In the genomic region with DNA sequence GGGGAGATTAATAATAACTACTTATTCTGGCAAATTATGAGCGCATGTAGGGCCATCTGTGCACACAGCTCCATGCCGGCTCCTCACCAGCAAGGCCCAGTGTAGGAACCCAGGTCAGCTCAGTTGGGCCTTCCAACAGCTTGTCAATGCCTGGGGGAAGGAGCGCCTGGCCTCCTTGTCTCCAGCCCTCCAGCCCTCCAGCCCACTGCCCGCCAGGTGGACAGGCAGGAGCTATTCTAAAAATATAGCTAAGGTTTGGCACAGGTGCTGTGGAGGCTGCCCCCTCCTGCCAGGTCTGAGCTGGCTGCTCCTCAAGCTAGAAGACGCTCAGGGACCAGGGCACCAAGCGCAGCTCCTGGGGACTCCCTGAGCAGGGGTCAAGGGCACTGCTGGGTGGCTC, we compare ENCODE assay signal across 20 cellular contexts.
DNase-seq lines count a peak whose midpoint lies in the region; FAIRE-seq and TF ChIP-seq lines count a peak whose summit lies in the region.
"Had no signal": no experiment of that assay in that cellular context is flagged by ENCODE, and none has a peak within 500 bp of the region (broad histone marks: within the 10 kb centered on the region; RNA-seq: fewer than 3 reads in every experiment).

No MANE protein-coding gene starts in this region.

- H3K4ac ChIP-seq in H1 (replicated peaks; ENCODE audit: insufficient read length, low read depth, low read length) (no peak overlapping the region), trophoblast cell (ENCODE audit: low read depth, low read length) (no peak overlapping the region)

- H3K4me1 Mint-ChIP-seq in endodermal cell: peaks cover 13% of the 10 kb centered on the region
- H3K4me1 Mint-ChIP-seq: CD4-positive, CD25-positive, alpha-beta regulatory T cell had no signal

- POLR2A ChIA-PET in H1 (lab: Charles Lee; ENCODE audit: partially characterized antibody): no interaction called here
- POLR2A ChIA-PET in PC-9 (lab: Charles Lee; ENCODE audit: unreplicated experiment): no interaction called here

- no peak overlapping the region for H2BK15ac ChIP-seq in H1 (ENCODE audit: low read length)

- H3K23me2 ChIP-seq in H1 (ENCODE audit: low read depth, low read length): no peaks in the 10 kb centered on the region

- DNase-seq in G401 (ENCODE audit: low spot score) (peak; percentile 85), cerebellar cortex (ENCODE audit: low spot score) (peak; percentile 76), H1 (ENCODE audit: low read depth in 1 of 2, low spot score in 2 of 2) (no peak), trophoblast cell (no peak), PC-9 (no peak), NCI-H1436 treated with DMSO at 0.1 percent for 48 hours (lab: John Stamatoyannopoulos, UW) (no peak), endodermal cell (no peak)
- DNase-seq in effector CD8-positive, alpha-beta T cell (lab: John Stamatoyannopoulos, UW): no peak
- DNase-seq: BE2C; Caco-2; CD4-positive, CD25-positive, alpha-beta regulatory T cell; CD8-positive, alpha-beta T cell; DMS153; DND-41; GDM1; GOT3; HCEC 1CT had no signal

- H3K79me2 ChIP-seq in H1 (ENCODE audit: control insufficient read depth in 1 of 2, insufficient read depth in 2 of 2, low read length in 2 of 2) (no peaks in the 10 kb centered on the region), trophoblast cell (ENCODE audit: control insufficient read depth, insufficient read depth, low read length, poor library complexity) (no peaks in the 10 kb centered on the region), PC-9 (ENCODE audit: low read depth) (no peaks in the 10 kb centered on the region)

- no peak overlapping the region for H4K12ac ChIP-seq in trophoblast cell (ENCODE audit: low read depth, low read length)

- H2AK5ac ChIP-seq in H1 (ENCODE audit: low read depth, low read length): no peak overlapping the region
- H2AK5ac ChIP-seq in trophoblast cell (ENCODE audit: low read length): no peak overlapping the region

- H4K5ac ChIP-seq in H1 (ENCODE audit: insufficient read length, low read depth, low read length): no peak overlapping the region

- H3K9me3 ChIP-seq in H1 (ENCODE audit: insufficient read depth in 2 of 2, low read depth in 1 of 2, low read length in 1 of 2): no peaks in the 10 kb centered on the region
- no peaks in the 10 kb centered on the region for H3K9me3 ChIP-seq in trophoblast cell (ENCODE audit: insufficient read depth, low read depth, low read length)
- no peaks in the 10 kb centered on the region for H3K9me3 ChIP-seq in PC-9 (ENCODE audit: insufficient read depth, low read depth)
- no peaks in the 10 kb centered on the region for H3K9me3 ChIP-seq in endodermal cell (ENCODE audit: control insufficient read depth, low read length)
- H3K9me3 ChIP-seq: BE2C, Caco-2 had no signal

- H2AFZ ChIP-seq in H1 (ENCODE audit: low read length): no peak overlapping the region
- H2AFZ ChIP-seq in trophoblast cell (ENCODE audit: insufficient read depth, low read length, poor library complexity): no peak overlapping the region
- H2AFZ ChIP-seq in PC-9: no peak overlapping the region

- H2BK20ac ChIP-seq in H1 (ENCODE audit: low read length): no peak overlapping the region

- H3K27me3 ChIP-seq in H1 (replicated peaks in 1 of 4; ENCODE audit: control insufficient read depth in 3 of 4, extremely low read depth in 1 of 4, insufficient read depth in 3 of 4, low read length in 3 of 4) (no peaks in the 10 kb centered on the region), trophoblast cell (ENCODE audit: insufficient read depth, low read length) (no peaks in the 10 kb centered on the region), PC-9 (ENCODE audit: insufficient read depth, low read depth) (peaks cover 44% of the 10 kb centered on the region; the same call in 1 of the 2 replicates), endodermal cell (ENCODE audit: control insufficient read depth, insufficient read depth, low read length, poor library complexity, severe bottlenecking) (no peaks in the 10 kb centered on the region)
- H3K27me3 ChIP-seq: BE2C had no signal

- H3K27ac Mint-ChIP-seq in endodermal cell: no peak overlapping the region
- H3K27ac Mint-ChIP-seq: CD4-positive, CD25-positive, alpha-beta regulatory T cell; CD8-positive, alpha-beta T cell had no signal

- TF ChIP-seq EP300 in H1 (IDR thresholded peaks at IDR 0.05; ENCODE audit: borderline replicate concordance in 1 of 2, low read depth in 2 of 2, low read length in 2 of 2): no peak

- H4K91ac ChIP-seq in H1 (replicated peaks; ENCODE audit: insufficient read length, low read length) (no peak overlapping the region), trophoblast cell (ENCODE audit: low read depth, low read length) (no peak overlapping the region)

- no peak overlapping the region for H3K4me3 Mint-ChIP-seq in endodermal cell
- H3K4me3 Mint-ChIP-seq: CD4-positive, CD25-positive, alpha-beta regulatory T cell; CD8-positive, alpha-beta T cell had no signal

- no TSS peak for BruUV-seq in PC-9 (replicated peaks; lab: Mats Ljungman, UMichigan)

- no peak overlapping the region for H2BK120ac ChIP-seq in H1 (replicated peaks; ENCODE audit: low read depth, low read length)
- H2BK120ac ChIP-seq in trophoblast cell (ENCODE audit: insufficient read depth, low read length, poor library complexity): no peak overlapping the region

- no peak for TF ChIP-seq CTCF in H1 (IDR thresholded peaks at IDR 0.05; ENCODE audit: control extremely low read depth in 1 of 3, insufficient read depth in 1 of 3, low read depth in 1 of 3, low read length in 3 of 3)
- TF ChIP-seq CTCF in PC-9 (conservative IDR thresholded peaks at IDR 0.05): no peak
- no peak for TF ChIP-seq CTCF in endodermal cell (conservative IDR thresholded peaks at IDR 0.05)

- H3K56ac ChIP-seq in H1 (replicated peaks; ENCODE audit: insufficient read length, low read depth, low read length): no peak overlapping the region

- H3K79me1 ChIP-seq in H1 (ENCODE audit: low read depth, low read length): no peaks in the 10 kb centered on the region
- H3K79me1 ChIP-seq in trophoblast cell (ENCODE audit: low read length): no peaks in the 10 kb centered on the region

- no peaks in the 10 kb centered on the region for H3K36me3 Mint-ChIP-seq in endodermal cell (ENCODE audit: low read depth)
- H3K36me3 Mint-ChIP-seq: CD4-positive, CD25-positive, alpha-beta regulatory T cell; CD8-positive, alpha-beta T cell had no signal

- no peak overlapping the region for H3K27ac ChIP-seq in H1 (ENCODE audit: low read depth, low read length)
- no peak overlapping the region for H3K27ac ChIP-seq in trophoblast cell (ENCODE audit: low read depth, low read length)
- no peak overlapping the region for H3K27ac ChIP-seq in PC-9
- no peak overlapping the region for H3K27ac ChIP-seq in endodermal cell (ENCODE audit: low read depth, low read length)
- H3K27ac ChIP-seq: C4-2B had no signal

- no peak overlapping the region for H2BK5ac ChIP-seq in H1 (ENCODE audit: low read depth, low read length)
- no peak overlapping the region for H2BK5ac ChIP-seq in trophoblast cell (ENCODE audit: low read depth, low read length, poor library complexity)

- intact Hi-C loops in PC-9 (cut with micrococcal nuclease; ENCODE audit: unreplicated experiment): no loop called here

- H3K36me3 ChIP-seq in H1 (ENCODE audit: control insufficient read depth in 2 of 4, insufficient read depth in 4 of 4, low read length in 3 of 4) (no peaks in the 10 kb centered on the region), trophoblast cell (ENCODE audit: control insufficient read depth in 1 of 2, insufficient read depth in 2 of 2, low read length in 2 of 2) (no peaks in the 10 kb centered on the region), PC-9 (ENCODE audit: low read depth) (no peaks in the 10 kb centered on the region), endodermal cell (ENCODE audit: control insufficient read depth, insufficient read depth, low read length) (no peaks in the 10 kb centered on the region)
- H3K36me3 ChIP-seq: BE2C had no signal

- CTCF ChIA-PET in H1 (lab: Charles Lee; ENCODE audit: partially characterized antibody) (interaction anchor here (0.9 to 1.4 kb wide), 5 partner anchors 69 to 453 kb away, joined by 3 read pairs; no protein-coding TSS in a partner anchor), PC-9 (lab: Charles Lee) (no interaction called here)

- H2BK12ac ChIP-seq in H1 (ENCODE audit: low read depth, low read length) (no peak overlapping the region), trophoblast cell (ENCODE audit: low read length) (no peak overlapping the region)

- H4K8ac ChIP-seq in H1 (ENCODE audit: extremely low read depth, insufficient read depth, low read length) (peak overlapping the region; percentile 43; the same call in 1 of the 2 replicates), trophoblast cell (ENCODE audit: low read depth, low read length) (no peak overlapping the region)

- H3K23ac ChIP-seq in H1 (ENCODE audit: insufficient read length) (no peak overlapping the region), trophoblast cell (ENCODE audit: low read length) (no peak overlapping the region)

- H3K14ac ChIP-seq in H1 (ENCODE audit: insufficient read length) (no peak overlapping the region), trophoblast cell (ENCODE audit: low read length) (no peak overlapping the region)

- no peaks in the 10 kb centered on the region for H3F3A ChIP-seq in PC-9 (ENCODE audit: insufficient read depth, low read depth)

- no peak for TF ChIP-seq POLR2A in H1 (IDR thresholded peaks at IDR 0.05; ENCODE audit: control extremely low read depth in 1 of 2, low read depth in 2 of 2, low read length in 2 of 2)

- H3K27me3 Mint-ChIP-seq in endodermal cell (ENCODE audit: insufficient read depth): peaks cover 14% of the 10 kb centered on the region

- peaks cover 2 to 8% (median 4%) of the 10 kb centered on the region in 4 experiments; a peak in 5 of 7 replicates for H3K4me1 ChIP-seq in H1 (replicated peaks in 1 of 4; ENCODE audit: control insufficient read depth in 3 of 4, insufficient read depth in 4 of 4, low read length in 3 of 4)
- H3K4me1 ChIP-seq in trophoblast cell (ENCODE audit: control insufficient read depth in 1 of 2, insufficient read depth in 2 of 2, low read length in 2 of 2): no peaks in the 10 kb centered on the region
- no peaks in the 10 kb centered on the region for H3K4me1 ChIP-seq in PC-9 (replicated peaks; ENCODE audit: insufficient read depth)
- no peaks in the 10 kb centered on the region for H3K4me1 ChIP-seq in endodermal cell (ENCODE audit: control insufficient read depth, insufficient read depth, low read length)
- H3K4me1 ChIP-seq: BE2C, Caco-2 had no signal

- H4K20me1 ChIP-seq in H1 (replicated peaks in 1 of 2; ENCODE audit: control insufficient read depth in 1 of 2, insufficient read depth in 2 of 2, low read length in 2 of 2) (no peaks in the 10 kb centered on the region), PC-9 (ENCODE audit: insufficient read depth) (no peaks in the 10 kb centered on the region)

- H3K4me3 ChIP-seq in H1 (ENCODE audit: extremely low read depth in 1 of 4, insufficient read depth in 2 of 4, low read depth in 3 of 4, low read length in 4 of 4) (no peak overlapping the region), trophoblast cell (ENCODE audit: low read depth, low read length) (peak overlapping the region; percentile 21), PC-9 (no peak overlapping the region), endodermal cell (ENCODE audit: low read length) (no peak overlapping the region)
- H3K4me3 ChIP-seq: GM12878 had no signal

- in situ Hi-C loops in G401 (cut with HindIII; ENCODE audit: low sequenced_read_pairs): no loop called here

- H3K18ac ChIP-seq in H1 (ENCODE audit: extremely low read depth, low read length): no peak overlapping the region
- H3K18ac ChIP-seq in trophoblast cell (ENCODE audit: low read length): no peak overlapping the region

- TF ChIP-seq RAD21 in H1 (IDR thresholded peaks at IDR 0.05 in 1 of 2, conservative IDR thresholded peaks at IDR 0.05 in 1 of 2; ENCODE audit: low read depth in 2 of 2, low read length in 2 of 2): no peak

- no peaks in the 10 kb centered on the region for H3K9me3 Mint-ChIP-seq in endodermal cell
- H3K9me3 Mint-ChIP-seq: CD8-positive, alpha-beta T cell had no signal

- H3K4me2 ChIP-seq in H1 (ENCODE audit: insufficient read depth in 1 of 2, low read depth in 2 of 2, low read length in 2 of 2) (no peak overlapping the region), trophoblast cell (ENCODE audit: low read length) (no peak overlapping the region), PC-9 (no peak overlapping the region)

- no peak for FAIRE-seq in H1 (lab: Jason Lieb, UNC)
- FAIRE-seq: A204.1, GM12878 had no signal

- H3K9me2 ChIP-seq in PC-9 (ENCODE audit: insufficient read depth): no peaks in the 10 kb centered on the region

- H3K9ac ChIP-seq in H1 (replicated peaks in 1 of 4; ENCODE audit: extremely low read depth in 1 of 4, low read depth in 3 of 4, low read length in 3 of 4) (no peak overlapping the region), trophoblast cell (ENCODE audit: low read length) (no peak overlapping the region), endodermal cell (ENCODE audit: extremely low read depth, low read length, poor library complexity, severe bottlenecking) (no peak overlapping the region)

- 94% methylated on average over 6 of the region's 6 CpGs; no CpG with 5 or more reads in 1 of the 2 experiments for WGBS in H1 (ENCODE audit: extremely low coverage in 1 of 2, insufficient coverage in 1 of 2, insufficient read length in 1 of 2, insufficient replicate concordance in 2 of 2, low coverage in 1 of 2, low lambda C conversion rate in 2 of 2, missing lambda C conversion rate in 1 of 2), 2 experiments
- no CpG with 5 or more reads among the region's 6 CpGs for WGBS in trophoblast cell (ENCODE audit: extremely low coverage, insufficient coverage, insufficient read length)
- 95 to 100% methylated on average over 4 to 6 of the region's 6 CpGs for WGBS in endodermal cell (ENCODE audit: insufficient coverage in 1 of 2, insufficient read length in 1 of 2), 2 experiments

Comparison
In these comparisons a context has a peak if more than half of its experiments do, and no peak if none do; other contexts are left out.
1. DNase-seq: peak in G401 (single experiment) and cerebellar cortex (single experiment); none in H1 (0 of 2), trophoblast cell (0 of 2), PC-9 (0 of 2), NCI-H1436 treated with DMSO at 0.1 percent for 48 hours (single experiment), endodermal cell (single experiment) and effector CD8-positive, alpha-beta T cell (single experiment).